1 cellular context compared by ENCODE assay signal in the genomic region with DNA sequence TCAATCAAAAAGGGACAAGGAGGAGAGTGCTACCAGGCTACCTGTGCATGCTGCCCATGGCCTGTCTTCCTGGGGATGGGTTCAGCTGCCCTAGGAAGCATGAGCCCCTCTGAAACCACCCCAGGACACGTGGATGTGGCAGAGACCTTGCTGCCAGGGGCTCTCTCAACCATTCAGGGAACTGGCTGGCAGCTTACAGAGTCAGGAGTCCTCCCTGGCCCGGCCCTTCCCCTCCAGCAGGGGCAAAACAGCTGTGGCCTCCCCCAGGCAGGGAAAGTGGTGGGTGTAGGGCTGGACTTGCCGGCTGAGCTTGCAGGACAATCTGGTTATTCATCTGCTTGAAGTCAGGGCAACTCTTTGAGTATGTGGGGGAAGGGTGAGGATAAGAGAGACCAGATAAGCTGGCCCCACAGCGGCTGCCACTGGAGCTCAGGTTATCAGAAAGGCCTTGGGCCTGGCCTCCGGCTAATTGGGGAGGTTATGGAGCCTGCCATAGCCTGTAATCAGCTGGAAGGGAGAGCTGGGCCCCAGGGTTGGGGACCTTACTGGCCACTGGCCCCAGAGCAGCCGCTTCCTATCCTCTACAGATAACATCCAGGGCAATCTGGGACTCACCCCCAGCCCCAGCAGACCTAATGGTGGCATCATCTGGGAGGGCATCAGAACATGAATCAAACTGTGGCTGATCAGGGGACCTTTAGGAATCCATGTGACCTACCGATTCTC.
TF ChIP-seq lines count a peak whose summit lies in the region.

No MANE protein-coding gene starts in this region.

TF ChIP-seq in HepG2, 621 proteins besides CTCF, POLR2A, EP300 and RAD21 (continued from another document and continues in another):
- TF ChIP-seq IKZF5 (CRISPR knock-in tag; IDR thresholded peaks at IDR 0.05) = peak; percentile 31; the same call in 1 of the 2 replicates
- TF ChIP-seq PAWR (CRISPR knock-in tag; IDR thresholded peaks at IDR 0.05; ENCODE audit: borderline replicate concordance) = no peak
- no peak for TF ChIP-seq TEAD2 (CRISPR knock-in tag; IDR thresholded peaks at IDR 0.05)
- no peak; the same call in 1 of the 2 replicates for TF ChIP-seq STAT6 (CRISPR knock-in tag; IDR thresholded peaks at IDR 0.05; ENCODE audit: borderline replicate concordance)
- TF ChIP-seq, protein P1, sequence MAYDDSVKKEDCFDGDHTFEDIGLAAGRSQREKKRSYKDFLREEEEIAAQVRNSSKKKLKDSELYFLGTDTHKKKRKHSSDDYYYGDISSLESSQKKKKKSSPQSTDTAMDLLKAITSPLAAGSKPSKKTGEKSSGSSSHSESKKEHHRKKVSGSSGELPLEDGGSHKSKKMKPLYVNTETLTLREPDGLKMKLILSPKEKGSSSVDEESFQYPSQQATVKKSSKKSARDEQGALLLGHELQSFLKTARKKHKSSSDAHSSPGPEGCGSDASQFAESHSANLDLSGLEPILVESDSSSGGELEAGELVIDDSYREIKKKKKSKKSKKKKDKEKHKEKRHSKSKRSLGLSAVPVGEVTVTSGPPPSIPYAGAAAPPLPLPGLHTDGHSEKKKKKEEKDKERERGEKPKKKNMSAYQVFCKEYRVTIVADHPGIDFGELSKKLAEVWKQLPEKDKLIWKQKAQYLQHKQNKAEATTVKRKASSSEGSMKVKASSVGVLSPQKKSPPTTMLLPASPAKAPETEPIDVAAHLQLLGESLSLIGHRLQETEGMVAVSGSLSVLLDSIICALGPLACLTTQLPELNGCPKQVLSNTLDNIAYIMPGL (CRISPR knock-in tag; IDR thresholded peaks at IDR 0.05; ENCODE audit: borderline replicate concordance in 1 of 2, low read depth in 1 of 2) = peak; percentile 76 to 82
- TF ChIP-seq GZF1 (CRISPR knock-in tag; IDR thresholded peaks at IDR 0.05) = no peak
- no peak for TF ChIP-seq U2AF2 (IDR thresholded peaks at IDR 0.05; ENCODE audit: low read depth, low read length)
- peak; percentile 91 for TF ChIP-seq ZNF772 (CRISPR knock-in tag; IDR thresholded peaks at IDR 0.05)
- TF ChIP-seq PLRG1 (conservative IDR thresholded peaks at IDR 0.05) = no peak
- no peak for TF ChIP-seq NFRKB (IDR thresholded peaks at IDR 0.05)
- TF ChIP-seq DNMT1 (CRISPR knock-in tag; IDR thresholded peaks at IDR 0.05) = 0 out of 2 replicates have a peak, but pooled peaks have one; percentile 12
- TF ChIP-seq NR1H2 (CRISPR knock-in tag; IDR thresholded peaks at IDR 0.05; ENCODE audit: borderline replicate concordance, low read depth) = 0 out of 2 replicates have a peak, but pooled peaks have one; percentile 47
- TF ChIP-seq, protein P2, sequence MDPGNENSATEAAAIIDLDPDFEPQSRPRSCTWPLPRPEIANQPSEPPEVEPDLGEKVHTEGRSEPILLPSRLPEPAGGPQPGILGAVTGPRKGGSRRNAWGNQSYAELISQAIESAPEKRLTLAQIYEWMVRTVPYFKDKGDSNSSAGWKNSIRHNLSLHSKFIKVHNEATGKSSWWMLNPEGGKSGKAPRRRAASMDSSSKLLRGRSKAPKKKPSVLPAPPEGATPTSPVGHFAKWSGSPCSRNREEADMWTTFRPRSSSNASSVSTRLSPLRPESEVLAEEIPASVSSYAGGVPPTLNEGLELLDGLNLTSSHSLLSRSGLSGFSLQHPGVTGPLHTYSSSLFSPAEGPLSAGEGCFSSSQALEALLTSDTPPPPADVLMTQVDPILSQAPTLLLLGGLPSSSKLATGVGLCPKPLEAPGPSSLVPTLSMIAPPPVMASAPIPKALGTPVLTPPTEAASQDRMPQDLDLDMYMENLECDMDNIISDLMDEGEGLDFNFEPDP (CRISPR knock-in tag; conservative IDR thresholded peaks at IDR 0.05) = no peak
- TF ChIP-seq ZNF674 (CRISPR knock-in tag; IDR thresholded peaks at IDR 0.05; ENCODE audit: low read depth) = no peak
- no peak for TF ChIP-seq ZNF780A (CRISPR knock-in tag; IDR thresholded peaks at IDR 0.05)
- TF ChIP-seq ONECUT2 (CRISPR knock-in tag; IDR thresholded peaks at IDR 0.05) = peak; percentile 45; the same call in 1 of the 2 replicates
- no peak for TF ChIP-seq ZNF547 (CRISPR knock-in tag; IDR thresholded peaks at IDR 0.05)
- TF ChIP-seq ZSCAN29 (CRISPR knock-in tag; conservative IDR thresholded peaks at IDR 0.05) = peak; percentile 95
- TF ChIP-seq, protein P3, sequence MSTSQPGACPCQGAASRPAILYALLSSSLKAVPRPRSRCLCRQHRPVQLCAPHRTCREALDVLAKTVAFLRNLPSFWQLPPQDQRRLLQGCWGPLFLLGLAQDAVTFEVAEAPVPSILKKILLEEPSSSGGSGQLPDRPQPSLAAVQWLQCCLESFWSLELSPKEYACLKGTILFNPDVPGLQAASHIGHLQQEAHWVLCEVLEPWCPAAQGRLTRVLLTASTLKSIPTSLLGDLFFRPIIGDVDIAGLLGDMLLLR (CRISPR knock-in tag; IDR thresholded peaks at IDR 0.05) = no peak
- TF ChIP-seq, protein P4, sequence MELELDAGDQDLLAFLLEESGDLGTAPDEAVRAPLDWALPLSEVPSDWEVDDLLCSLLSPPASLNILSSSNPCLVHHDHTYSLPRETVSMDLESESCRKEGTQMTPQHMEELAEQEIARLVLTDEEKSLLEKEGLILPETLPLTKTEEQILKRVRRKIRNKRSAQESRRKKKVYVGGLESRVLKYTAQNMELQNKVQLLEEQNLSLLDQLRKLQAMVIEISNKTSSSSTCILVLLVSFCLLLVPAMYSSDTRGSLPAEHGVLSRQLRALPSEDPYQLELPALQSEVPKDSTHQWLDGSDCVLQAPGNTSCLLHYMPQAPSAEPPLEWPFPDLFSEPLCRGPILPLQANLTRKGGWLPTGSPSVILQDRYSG (CRISPR knock-in tag; IDR thresholded peaks at IDR 0.05) = no peak
- TF ChIP-seq, protein P5, sequence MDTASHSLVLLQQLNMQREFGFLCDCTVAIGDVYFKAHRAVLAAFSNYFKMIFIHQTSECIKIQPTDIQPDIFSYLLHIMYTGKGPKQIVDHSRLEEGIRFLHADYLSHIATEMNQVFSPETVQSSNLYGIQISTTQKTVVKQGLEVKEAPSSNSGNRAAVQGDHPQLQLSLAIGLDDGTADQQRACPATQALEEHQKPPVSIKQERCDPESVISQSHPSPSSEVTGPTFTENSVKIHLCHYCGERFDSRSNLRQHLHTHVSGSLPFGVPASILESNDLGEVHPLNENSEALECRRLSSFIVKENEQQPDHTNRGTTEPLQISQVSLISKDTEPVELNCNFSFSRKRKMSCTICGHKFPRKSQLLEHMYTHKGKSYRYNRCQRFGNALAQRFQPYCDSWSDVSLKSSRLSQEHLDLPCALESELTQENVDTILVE (CRISPR knock-in tag; IDR thresholded peaks at IDR 0.05) = no peak; the same call in 1 of the 2 replicates
- 0 out of 2 replicates have a peak, but pooled peaks have one; percentile 63 for TF ChIP-seq TP53 (CRISPR knock-in tag; conservative IDR thresholded peaks at IDR 0.05)
- TF ChIP-seq, protein P6, sequence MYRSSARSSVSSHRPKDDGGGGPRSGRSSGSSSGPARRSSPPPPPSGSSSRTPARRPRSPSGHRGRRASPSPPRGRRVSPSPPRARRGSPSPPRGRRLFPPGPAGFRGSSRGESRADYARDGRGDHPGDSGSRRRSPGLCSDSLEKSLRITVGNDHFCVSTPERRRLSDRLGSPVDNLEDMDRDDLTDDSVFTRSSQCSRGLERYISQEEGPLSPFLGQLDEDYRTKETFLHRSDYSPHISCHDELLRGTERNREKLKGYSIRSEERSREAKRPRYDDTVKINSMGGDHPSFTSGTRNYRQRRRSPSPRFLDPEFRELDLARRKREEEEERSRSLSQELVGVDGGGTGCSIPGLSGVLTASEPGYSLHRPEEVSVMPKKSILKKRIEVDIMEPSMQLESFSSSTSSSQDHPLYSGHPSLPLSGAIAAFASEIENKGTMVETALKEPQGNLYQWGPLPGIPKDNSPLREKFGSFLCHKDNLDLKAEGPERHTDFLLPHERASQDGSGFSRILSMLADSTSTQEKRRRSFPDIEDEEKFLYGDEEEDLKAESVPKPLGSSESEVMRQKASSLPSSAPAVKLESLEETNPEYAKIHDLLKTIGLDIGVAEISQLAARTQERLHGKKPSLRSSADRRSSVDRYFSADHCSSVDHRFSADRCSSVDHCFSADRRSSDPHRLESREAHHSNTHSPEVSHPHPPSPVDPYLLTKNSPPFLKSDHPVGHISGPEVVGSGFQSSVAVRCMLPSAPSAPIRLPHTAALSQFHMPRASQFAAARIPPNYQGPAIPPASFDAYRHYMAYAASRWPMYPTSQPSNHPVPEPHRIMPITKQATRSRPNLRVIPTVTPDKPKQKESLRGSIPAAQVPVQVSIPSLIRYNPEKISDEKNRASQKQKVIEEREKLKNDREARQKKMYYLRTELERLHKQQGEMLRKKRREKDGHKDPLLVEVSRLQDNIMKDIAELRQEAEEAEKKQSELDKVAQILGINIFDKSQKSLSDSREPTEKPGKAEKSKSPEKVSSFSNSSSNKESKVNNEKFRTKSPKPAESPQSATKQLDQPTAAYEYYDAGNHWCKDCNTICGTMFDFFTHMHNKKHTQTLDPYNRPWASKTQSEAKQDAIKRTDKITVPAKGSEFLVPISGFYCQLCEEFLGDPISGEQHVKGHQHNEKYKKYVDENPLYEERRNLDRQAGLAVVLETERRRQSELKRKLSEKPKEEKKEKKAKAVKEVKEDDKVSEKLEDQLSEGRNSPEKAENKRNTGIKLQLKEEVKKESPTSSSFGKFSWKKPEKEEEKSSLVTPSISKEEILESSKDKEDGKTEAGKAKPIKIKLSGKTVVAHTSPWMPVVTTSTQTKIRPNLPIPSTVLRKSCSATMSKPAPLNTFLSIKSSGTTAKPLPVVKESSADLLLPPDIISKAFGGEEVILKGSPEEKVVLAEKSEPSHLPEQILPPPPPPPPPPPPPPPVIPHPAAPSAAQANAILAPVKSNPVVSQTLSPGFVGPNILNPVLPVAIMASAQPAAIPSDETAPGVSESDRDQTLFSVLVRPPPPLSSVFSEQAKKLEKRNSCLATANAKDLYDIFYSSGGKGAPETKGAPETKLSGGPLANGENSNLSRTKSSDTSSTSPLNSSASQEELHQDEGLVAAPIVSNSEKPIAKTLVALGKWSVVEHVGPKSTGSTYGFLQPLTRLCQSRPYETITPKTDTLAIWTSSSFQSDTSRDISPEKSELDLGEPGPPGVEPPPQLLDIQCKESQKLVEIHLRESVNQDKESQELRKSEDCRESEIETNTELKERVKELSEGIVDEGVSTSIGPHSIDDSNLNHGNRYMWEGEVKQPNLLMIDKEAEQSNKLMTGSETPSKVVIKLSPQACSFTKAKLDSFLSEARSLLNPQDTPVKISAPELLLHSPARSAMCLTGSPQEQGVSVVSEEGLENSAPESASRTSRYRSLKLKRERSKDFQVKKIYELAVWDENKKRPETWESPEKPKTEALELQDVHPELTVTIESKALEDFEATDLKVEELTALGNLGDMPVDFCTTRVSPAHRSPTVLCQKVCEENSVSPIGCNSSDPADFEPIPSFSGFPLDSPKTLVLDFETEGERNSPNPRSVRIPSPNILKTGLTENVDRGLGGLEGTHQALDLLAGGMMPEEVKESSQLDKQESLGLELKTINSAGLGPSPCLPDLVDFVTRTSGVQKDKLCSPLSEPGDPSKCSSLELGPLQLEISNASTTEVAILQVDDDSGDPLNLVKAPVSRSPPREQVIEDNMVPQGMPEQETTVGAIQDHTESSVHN (CRISPR knock-in tag; IDR thresholded peaks at IDR 0.05) = no peak
- 0 out of 2 replicates have a peak, but pooled peaks have one; percentile 4 for TF ChIP-seq CHD2 (IDR thresholded peaks at IDR 0.05; ENCODE audit: low read depth, low read length)
- TF ChIP-seq, protein P7, sequence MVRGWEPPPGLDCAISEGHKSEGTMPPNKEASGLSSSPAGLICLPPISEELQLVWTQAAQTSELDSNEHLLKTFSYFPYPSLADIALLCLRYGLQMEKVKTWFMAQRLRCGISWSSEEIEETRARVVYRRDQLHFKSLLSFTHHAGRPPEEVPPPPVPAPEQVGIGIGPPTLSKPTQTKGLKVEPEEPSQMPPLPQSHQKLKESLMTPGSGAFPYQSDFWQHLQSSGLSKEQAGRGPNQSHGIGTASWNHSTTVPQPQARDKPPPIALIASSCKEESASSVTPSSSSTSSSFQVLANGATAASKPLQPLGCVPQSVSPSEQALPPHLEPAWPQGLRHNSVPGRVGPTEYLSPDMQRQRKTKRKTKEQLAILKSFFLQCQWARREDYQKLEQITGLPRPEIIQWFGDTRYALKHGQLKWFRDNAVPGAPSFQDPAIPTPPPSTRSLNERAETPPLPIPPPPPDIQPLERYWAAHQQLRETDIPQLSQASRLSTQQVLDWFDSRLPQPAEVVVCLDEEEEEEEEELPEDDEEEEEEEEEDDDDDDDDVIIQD (CRISPR knock-in tag; IDR thresholded peaks at IDR 0.05; ENCODE audit: low read depth) = no peak
- TF ChIP-seq HMGA1 (CRISPR knock-in tag; conservative IDR thresholded peaks at IDR 0.05) = no peak
- TF ChIP-seq ZBTB46 (CRISPR knock-in tag; IDR thresholded peaks at IDR 0.05; ENCODE audit: borderline replicate concordance) = 0 out of 2 replicates have a peak, but pooled peaks have one; percentile 86
- no peak; the same call in 1 of the 2 replicates for TF ChIP-seq KLF15 (CRISPR knock-in tag; IDR thresholded peaks at IDR 0.05; ENCODE audit: borderline replicate concordance)
